In genomic region chr1:16720403-16721223, GRCh38 we compare ENCODE assay signal across 16 cellular contexts. TPM values are rescaled to one million over a fixed set of nuclear protein-coding genes. Genes with fewer than 3 reads are reported as not detected.
DNase-seq lines count a peak whose midpoint lies in the region; ATAC-seq, FAIRE-seq and TF ChIP-seq lines count a peak whose summit lies in the region.
"Had no signal": no experiment of that assay in that cellular context is flagged by ENCODE, and none has a peak within 500 bp of the region (broad histone marks: within the 10 kb centered on the region; RNA-seq: fewer than 3 reads in every experiment).

No MANE protein-coding gene starts in this region.

- no peaks in the 10 kb centered on the region for H3K27me3 ChIP-seq in ovary

- TF ChIP-seq CTCF in D721Med (IDR thresholded peaks at IDR 0.05; ENCODE audit: insufficient read depth, missing control alignments) (no peak), GM20000 (IDR thresholded peaks at IDR 0.05; ENCODE audit: extremely low read depth, missing control alignments) (no peak), ovary (IDR thresholded peaks at IDR 0.05) (no peak)

- no peak for TF ChIP-seq EP300 in ovary (IDR thresholded peaks at IDR 0.05)

- no peaks in the 10 kb centered on the region for H3K9me3 ChIP-seq in ovary
- H3K9me3 ChIP-seq: esophagus squamous epithelium had no signal

- TF ChIP-seq POLR2A in ovary (IDR thresholded peaks at IDR 0.05) = no peak

- intact Hi-C loops in ovary (cut with DNase I) = loop anchor here in 1 of 4 donors (10.0 kb wide), 1 partner anchor 116 kb away; no protein-coding TSS in a partner anchor

- no peaks in the 10 kb centered on the region for H3K4me1 ChIP-seq in ovary (ENCODE audit: insufficient read depth)
- H3K4me1 ChIP-seq: esophagus squamous epithelium had no signal

- H3K36me3 ChIP-seq in ovary = no peaks in the 10 kb centered on the region
- H3K36me3 ChIP-seq: esophagus squamous epithelium had no signal

- DNase-seq in D721Med (ENCODE audit: insufficient read length, low spot score) (peak; percentile 5), GM20000 (ENCODE audit: low spot score) (peak; percentile 35), ecto neural progenitor cell (ENCODE audit: low spot score) (peak; percentile 41), ovary (peak in 3 of 5 donors; percentile 19 to 35 (median 24)), epidermal melanocyte (ENCODE audit: insufficient read length, low spot score) (no peak)
- DNase-seq in effector CD4-positive, alpha-beta T cell = no peak
- DNase-seq: activated naive CD4-positive, alpha-beta T cell; CD4-positive, CD25-positive, alpha-beta regulatory T cell; esophagus squamous epithelium; GF-D8; NCI-H2107; retina; SW 1271 had no signal

- 85 to 87% (median 85%) methylated on average over 10 of the region's 10 CpGs for WGBS in ovary, 3 donors

- FAIRE-seq in D721Med (lab: Jason Lieb, UNC) = no peak

- H3K4me3 ChIP-seq in ovary = no peak overlapping the region
- H3K4me3 ChIP-seq: esophagus squamous epithelium had no signal

- ATAC-seq in HG03159 (IDR thresholded peaks at IDR 0.05; ENCODE audit: unreplicated experiment) (no peak), GM19324 (IDR thresholded peaks at IDR 0.05; ENCODE audit: low FRiP score, unreplicated experiment) (no peak)

- H3K27ac ChIP-seq in ovary = no peak overlapping the region
- H3K27ac ChIP-seq: esophagus squamous epithelium had no signal

RNA-seq across cellular contexts. Expression of gene RNU1-4, which starts 19.7 kb away (rescaled TPM):
- 1,000 to 10,000 TPM in 5 of 7 donors, under 1 TPM in 2; under 0.01 to 7,521 (median 3,807) TPM for total RNA-seq in ovary
- not detected for polyA plus RNA-seq in ovary
- total RNA-seq: M059J had no signal

RNA-seq across cellular contexts. Expression of gene RNU1-3, which starts 53.9 kb away (rescaled TPM):
- 1,000 to 10,000 TPM in 5 of 7 donors, under 1 TPM in 2; under 0.01 to 7,521 (median 3,807) TPM for total RNA-seq in ovary
- polyA plus RNA-seq in ovary = not detected
- total RNA-seq: M059J had no signal

Comparison
In these comparisons a context has a peak if more than half of its experiments do, and no peak if none do; other contexts are left out.
1. DNase-seq: peak in D721Med (single experiment), GM20000 (single experiment), ecto neural progenitor cell (single experiment) and ovary (3 of 5); none in effector CD4-positive, alpha-beta T cell (single experiment) and epidermal melanocyte (single experiment).